ENCODE assay signal across 32 cellular contexts in the genomic region with DNA sequence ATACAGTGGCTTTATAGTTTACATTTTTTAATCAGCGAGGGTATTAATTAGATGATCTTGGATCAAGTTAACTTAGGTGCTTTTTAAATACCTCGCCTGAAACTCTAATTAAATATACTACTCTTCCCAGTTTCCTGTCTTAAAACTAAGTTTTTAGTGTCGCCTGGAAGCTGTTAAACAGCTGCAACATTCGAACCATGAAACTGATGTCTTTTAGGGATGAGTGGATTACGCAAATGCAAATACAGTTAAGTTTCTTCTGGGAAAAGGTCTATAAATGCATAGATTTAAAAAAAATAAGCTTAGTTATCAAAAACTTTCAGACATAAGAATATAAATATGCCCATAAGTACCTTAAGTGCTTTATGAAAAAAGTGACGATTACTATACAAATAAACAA.
"Had no signal": no experiment of that assay in that cellular context is flagged by ENCODE, and none has a peak within 500 bp of the region (broad histone marks: within the 10 kb centered on the region; RNA-seq: fewer than 3 reads in every experiment).

No MANE protein-coding gene starts in this region.

- H3K27ac Mint-ChIP-seq: activated CD4-positive, alpha-beta T cell treated with anti-CD3 and anti-CD28 coated beads for 36 hours; activated CD4-positive, alpha-beta T cell treated with anti-CD3 and anti-CD28 coated beads, Interleukin-2, amount 10 ng/mL, durations not matched to agents 7 days and 5 days; activated CD8-positive, alpha-beta T cell treated with anti-CD3 and anti-CD28 coated beads, Interleukin-2, amount 10 ng/mL, durations not matched to agents 7 days and 5 days; activated naive CD4-positive, alpha-beta T cell treated with anti-CD3 and anti-CD28 coated beads, Interleukin-2, amount 50 U/mL, for 24 hours; activated T-cell treated with anti-CD3 and anti-CD28 coated beads, Interleukin-2, amount 50 U/mL, for 24 hours; activated T-helper 2 cell treated with anti-CD3 and anti-CD28 coated beads, Interferon-gamma antibody, Interleukin-2, Interleukin-4, amounts not matched to agents 10 μg/mL and 5 μg/mL and 100 μg/mL, durations not matched to agents 14 hours and 24 hours and 36 hours; T-helper 1 cell treated with Interleukin-12 subunit alpha and Interleukin-12 subunit beta and Interleukin-4 antibody, amounts not matched to agents 30 μg/mL and 1 μg/mL, for 36 hours; T-helper 2 cell treated with Interferon-gamma antibody and Interleukin-4, amounts not matched to agents 5 μg/mL and 100 μg/mL, for 36 hours; WTC11 had no signal

- H3K4me1 Mint-ChIP-seq: activated CD4-positive, alpha-beta T cell treated with anti-CD3 and anti-CD28 coated beads for 36 hours; activated CD4-positive, alpha-beta T cell treated with anti-CD3 and anti-CD28 coated beads, Interleukin-2, amount 10 ng/mL, durations not matched to agents 7 days and 5 days; central memory CD8-positive, alpha-beta T cell; WTC11 had no signal

- H3K4me3 ChIP-seq: MG63, SJCRH30 had no signal

- H3K36me3 ChIP-seq: SJCRH30 had no signal

- H3K4me3 Mint-ChIP-seq: activated CD4-positive, alpha-beta T cell treated with anti-CD3 and anti-CD28 coated beads for 36 hours; activated CD4-positive, alpha-beta T cell treated with anti-CD3 and anti-CD28 coated beads, Interleukin-2, amount 10 ng/mL, durations not matched to agents 7 days and 5 days; activated CD8-positive, alpha-beta T cell treated with anti-CD3 and anti-CD28 coated beads, Interleukin-2, amount 10 ng/mL, durations not matched to agents 7 days and 5 days; activated naive CD4-positive, alpha-beta T cell treated with anti-CD3 and anti-CD28 coated beads, Interleukin-2, amount 50 U/mL, for 24 hours; activated T-cell treated with anti-CD3 and anti-CD28 coated beads, Interleukin-2, amount 50 U/mL, for 24 hours; central memory CD8-positive, alpha-beta T cell; T-helper 1 cell treated with Interleukin-12 subunit alpha and Interleukin-12 subunit beta and Interleukin-4 antibody, amounts not matched to agents 30 μg/mL and 1 μg/mL, for 36 hours; T-helper 2 cell treated with Interferon-gamma antibody and Interleukin-4, amounts not matched to agents 5 μg/mL and 100 μg/mL, for 36 hours; WTC11 had no signal

- H3K9ac ChIP-seq: SK-N-SH had no signal

- H3K27me3 ChIP-seq: brain microvascular endothelial cell, MG63, SJCRH30 had no signal

- DNase-seq: activated CD4-positive, alpha-beta T cell treated with anti-CD3 and anti-CD28 coated beads for 36 hours; activated CD4-positive, alpha-beta T cell treated with anti-CD3 and anti-CD28 coated beads, Interleukin-2, amount 10 ng/mL, durations not matched to agents 7 days and 5 days; activated CD4-positive, alpha-beta T cell treated with anti-CD3 and anti-CD28 coated beads, Interleukin-2, amount 50 U/mL, for 48 hours; activated CD8-positive, alpha-beta T cell treated with anti-CD3 and anti-CD28 coated beads, Interleukin-2, amount 10 ng/mL, durations not matched to agents 7 days and 5 days; activated gamma-delta T cell; activated naive CD4-positive, alpha-beta T cell treated with Interleukin-2 at 50 U/mL for 16 hours; activated T-cell treated with anti-CD3 and anti-CD28 coated beads, Interleukin-2, amount 50 U/mL, for 24 hours; anterior cingulate cortex; brain microvascular endothelial cell; Karpas-422; KBM-7; MG63; NCI-H1048; NCI-H1105 treated with DMSO at 0.1 percent for 48 hours; NCI-H1436; NCI-H1694; NCI-H1930; NCI-H2081 treated with DMSO at 0.1 percent for 48 hours; NCI-H510A; NCI-H526; NCI-H82; SHP77; SJCRH30; SK-N-SH had no signal

- H3K27ac ChIP-seq: brain microvascular endothelial cell, SJCRH30 had no signal

- H3K9me3 ChIP-seq: SJCRH30, SK-N-SH had no signal

- ATAC-seq: activated CD4-positive, alpha-beta T cell treated with anti-CD3 and anti-CD28 coated beads for 36 hours; activated CD4-positive, CD25-positive, alpha-beta regulatory T cell treated with anti-CD3 and anti-CD28 coated beads, Interleukin-2, amount 50 U/mL, for 24 hours; activated CD8-positive, alpha-beta T cell treated with anti-CD3 and anti-CD28 coated beads, Interleukin-2, amount 10 ng/mL, durations not matched to agents 7 days and 5 days; Panc1; WTC11 had no signal

- H3K4me2 ChIP-seq: SK-N-SH had no signal

- H3K36me3 Mint-ChIP-seq: WTC11 had no signal

- H3K4me1 ChIP-seq: SJCRH30 had no signal

- H3K27me3 Mint-ChIP-seq: activated CD4-positive, alpha-beta T cell treated with anti-CD3 and anti-CD28 coated beads for 36 hours; activated CD4-positive, alpha-beta T cell treated with anti-CD3 and anti-CD28 coated beads, Interleukin-2, amount 10 ng/mL, durations not matched to agents 7 days and 5 days; activated naive CD4-positive, alpha-beta T cell treated with anti-CD3 and anti-CD28 coated beads, Interleukin-2, amount 50 U/mL, for 24 hours; activated T-cell treated with anti-CD3 and anti-CD28 coated beads, Interleukin-2, amount 50 U/mL, for 24 hours; central memory CD8-positive, alpha-beta T cell had no signal

- H3K9me3 Mint-ChIP-seq: activated CD4-positive, alpha-beta T cell treated with anti-CD3 and anti-CD28 coated beads, Interleukin-2, amount 10 ng/mL, durations not matched to agents 7 days and 5 days; activated naive CD4-positive, alpha-beta T cell treated with anti-CD3 and anti-CD28 coated beads, Interleukin-2, amount 50 U/mL, for 24 hours; activated T-cell treated with anti-CD3 and anti-CD28 coated beads, Interleukin-2, amount 50 U/mL, for 24 hours; activated T-helper 2 cell treated with anti-CD3 and anti-CD28 coated beads, Interferon-gamma antibody, Interleukin-2, Interleukin-4, amounts not matched to agents 10 μg/mL and 5 μg/mL and 100 μg/mL, durations not matched to agents 14 hours and 24 hours and 36 hours; central memory CD8-positive, alpha-beta T cell; T-helper 1 cell treated with Interleukin-12 subunit alpha and Interleukin-12 subunit beta and Interleukin-4 antibody, amounts not matched to agents 30 μg/mL and 1 μg/mL, for 36 hours; T-helper 2 cell treated with Interferon-gamma antibody and Interleukin-4, amounts not matched to agents 5 μg/mL and 100 μg/mL, for 36 hours; WTC11 had no signal
